ENCODE assay signal across 2 cellular contexts in the genomic region with DNA sequence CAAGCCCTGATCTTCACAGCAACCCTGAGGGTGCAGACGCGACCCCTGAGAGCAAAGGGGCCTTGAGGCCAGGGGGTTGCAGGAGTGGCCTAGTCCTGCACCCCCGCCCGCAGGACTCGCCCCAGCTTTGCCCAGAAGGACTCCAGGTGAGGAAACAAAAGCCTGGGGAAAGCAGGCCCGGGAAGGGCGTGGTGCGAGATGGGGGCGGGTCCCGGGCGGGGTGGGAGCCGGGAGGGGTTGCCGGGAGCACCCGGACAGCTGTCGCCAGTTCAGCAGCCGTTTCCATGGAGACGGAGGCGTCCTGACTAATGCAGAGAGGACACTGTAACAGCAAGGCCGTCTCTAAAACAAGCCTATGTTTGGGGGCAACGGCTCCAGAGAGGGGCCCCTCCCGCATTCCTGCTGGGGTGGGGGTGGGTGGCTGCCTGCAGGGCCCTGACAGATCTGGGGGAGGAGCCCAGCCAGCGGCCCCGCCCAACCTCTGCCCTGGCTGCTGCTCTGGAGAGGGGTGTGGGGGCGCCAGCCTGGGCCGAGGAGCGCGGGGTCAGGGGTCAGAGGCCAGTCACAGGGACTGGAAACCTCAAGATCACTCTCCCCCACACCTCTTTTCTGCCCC.
TF ChIP-seq lines count a peak whose summit lies in the region.

No MANE protein-coding gene starts in this region.

TF ChIP-seq in GM23338, 12 proteins besides CTCF, POLR2A, EP300 and RAD21:
- TF ChIP-seq ZNF331 (CRISPR knock-in tag; IDR thresholded peaks at IDR 0.05; ENCODE audit: low read depth) (no peak), ETS1 (IDR thresholded peaks at IDR 0.05) (no peak), ZNF114 (CRISPR knock-in tag; IDR thresholded peaks at IDR 0.05) (no peak), EZH2 (IDR thresholded peaks at IDR 0.05; ENCODE audit: low read depth, unreplicated experiment) (no peak), JUNB (IDR thresholded peaks at IDR 0.05; ENCODE audit: unreplicated experiment) (no peak), EZH2phosphoT487 (IDR thresholded peaks at IDR 0.05; ENCODE audit: unreplicated experiment) (no peak), NANOG (IDR thresholded peaks at IDR 0.05; ENCODE audit: borderline replicate concordance) (no peak)
- TF ChIP-seq, protein P1, sequence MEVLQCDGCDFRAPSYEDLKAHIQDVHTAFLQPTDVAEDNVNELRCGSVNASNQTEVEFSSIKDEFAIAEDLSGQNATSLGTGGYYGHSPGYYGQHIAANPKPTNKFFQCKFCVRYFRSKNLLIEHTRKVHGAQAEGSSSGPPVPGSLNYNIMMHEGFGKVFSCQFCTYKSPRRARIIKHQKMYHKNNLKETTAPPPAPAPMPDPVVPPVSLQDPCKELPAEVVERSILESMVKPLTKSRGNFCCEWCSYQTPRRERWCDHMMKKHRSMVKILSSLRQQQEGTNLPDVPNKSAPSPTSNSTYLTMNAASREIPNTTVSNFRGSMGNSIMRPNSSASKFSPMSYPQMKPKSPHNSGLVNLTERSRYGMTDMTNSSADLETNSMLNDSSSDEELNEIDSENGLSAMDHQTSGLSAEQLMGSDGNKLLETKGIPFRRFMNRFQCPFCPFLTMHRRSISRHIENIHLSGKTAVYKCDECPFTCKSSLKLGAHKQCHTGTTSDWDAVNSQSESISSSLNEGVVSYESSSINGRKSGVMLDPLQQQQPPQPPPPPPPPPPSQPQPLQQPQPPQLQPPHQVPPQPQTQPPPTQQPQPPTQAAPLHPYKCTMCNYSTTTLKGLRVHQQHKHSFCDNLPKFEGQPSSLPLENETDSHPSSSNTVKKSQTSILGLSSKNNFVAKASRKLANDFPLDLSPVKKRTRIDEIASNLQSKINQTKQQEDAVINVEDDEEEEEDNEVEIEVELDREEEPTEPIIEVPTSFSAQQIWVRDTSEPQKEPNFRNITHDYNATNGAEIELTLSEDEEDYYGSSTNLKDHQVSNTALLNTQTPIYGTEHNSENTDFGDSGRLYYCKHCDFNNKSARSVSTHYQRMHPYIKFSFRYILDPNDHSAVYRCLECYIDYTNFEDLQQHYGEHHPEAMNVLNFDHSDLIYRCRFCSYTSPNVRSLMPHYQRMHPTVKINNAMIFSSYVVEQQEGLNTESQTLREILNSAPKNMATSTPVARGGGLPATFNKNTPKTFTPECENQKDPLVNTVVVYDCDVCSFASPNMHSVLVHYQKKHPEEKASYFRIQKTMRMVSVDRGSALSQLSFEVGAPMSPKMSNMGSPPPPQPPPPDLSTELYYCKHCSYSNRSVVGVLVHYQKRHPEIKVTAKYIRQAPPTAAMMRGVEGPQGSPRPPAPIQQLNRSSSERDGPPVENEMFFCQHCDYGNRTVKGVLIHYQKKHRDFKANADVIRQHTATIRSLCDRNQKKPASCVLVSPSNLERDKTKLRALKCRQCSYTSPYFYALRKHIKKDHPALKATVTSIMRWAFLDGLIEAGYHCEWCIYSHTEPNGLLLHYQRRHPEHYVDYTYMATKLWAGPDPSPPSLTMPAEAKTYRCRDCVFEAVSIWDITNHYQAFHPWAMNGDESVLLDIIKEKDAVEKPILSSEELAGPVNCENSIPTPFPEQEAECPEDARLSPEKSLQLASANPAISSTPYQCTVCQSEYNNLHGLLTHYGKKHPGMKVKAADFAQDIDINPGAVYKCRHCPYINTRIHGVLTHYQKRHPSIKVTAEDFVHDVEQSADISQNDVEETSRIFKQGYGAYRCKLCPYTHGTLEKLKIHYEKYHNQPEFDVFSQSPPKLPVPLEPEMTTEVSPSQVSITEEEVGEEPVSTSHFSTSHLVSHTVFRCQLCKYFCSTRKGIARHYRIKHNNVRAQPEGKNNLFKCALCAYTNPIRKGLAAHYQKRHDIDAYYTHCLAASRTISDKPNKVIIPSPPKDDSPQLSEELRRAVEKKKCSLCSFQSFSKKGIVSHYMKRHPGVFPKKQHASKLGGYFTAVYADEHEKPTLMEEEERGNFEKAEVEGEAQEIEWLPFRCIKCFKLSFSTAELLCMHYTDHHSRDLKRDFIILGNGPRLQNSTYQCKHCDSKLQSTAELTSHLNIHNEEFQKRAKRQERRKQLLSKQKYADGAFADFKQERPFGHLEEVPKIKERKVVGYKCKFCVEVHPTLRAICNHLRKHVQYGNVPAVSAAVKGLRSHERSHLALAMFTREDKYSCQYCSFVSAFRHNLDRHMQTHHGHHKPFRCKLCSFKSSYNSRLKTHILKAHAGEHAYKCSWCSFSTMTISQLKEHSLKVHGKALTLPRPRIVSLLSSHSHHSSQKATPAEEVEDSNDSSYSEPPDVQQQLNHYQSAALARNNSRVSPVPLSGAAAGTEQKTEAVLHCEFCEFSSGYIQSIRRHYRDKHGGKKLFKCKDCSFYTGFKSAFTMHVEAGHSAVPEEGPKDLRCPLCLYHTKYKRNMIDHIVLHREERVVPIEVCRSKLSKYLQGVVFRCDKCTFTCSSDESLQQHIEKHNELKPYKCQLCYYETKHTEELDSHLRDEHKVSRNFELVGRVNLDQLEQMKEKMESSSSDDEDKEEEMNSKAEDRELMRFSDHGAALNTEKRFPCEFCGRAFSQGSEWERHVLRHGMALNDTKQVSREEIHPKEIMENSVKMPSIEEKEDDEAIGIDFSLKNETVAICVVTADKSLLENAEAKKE (CRISPR knock-in tag; IDR thresholded peaks at IDR 0.05), result no peak

TF ChIP-seq in HepG2, 621 proteins besides CTCF, POLR2A, EP300 and RAD21 (continues in another document):
- TF ChIP-seq ZNF292 (CRISPR knock-in tag; IDR thresholded peaks at IDR 0.05; ENCODE audit: borderline replicate concordance, low read depth) (no peak), BCL3 (CRISPR knock-in tag; IDR thresholded peaks at IDR 0.05) (0 out of 2 replicates have a peak, but pooled peaks have one; percentile 62), TGIF2 (CRISPR knock-in tag; IDR thresholded peaks at IDR 0.05) (peak; percentile 57; the same call in 1 of the 2 replicates), SKI (IDR thresholded peaks at IDR 0.05; ENCODE audit: partially characterized antibody) (peak; percentile 46), PHF5A (CRISPR knock-in tag; IDR thresholded peaks at IDR 0.05; ENCODE audit: low read depth, unreplicated experiment) (no peak), ZNF567 (CRISPR knock-in tag; IDR thresholded peaks at IDR 0.05; ENCODE audit: borderline replicate concordance) (no peak), MTA1 (CRISPR knock-in tag; IDR thresholded peaks at IDR 0.05; ENCODE audit: borderline replicate concordance) (peak; percentile 49; the same call in 1 of the 2 replicates), PITX1 (CRISPR knock-in tag; IDR thresholded peaks at IDR 0.05) (peak; percentile 61; the same call in 1 of the 2 replicates), MZF1 (CRISPR knock-in tag; IDR thresholded peaks at IDR 0.05; ENCODE audit: borderline replicate concordance) (no peak), CREB1 (IDR thresholded peaks at IDR 0.05) (no peak), CREB1 (CRISPR knock-in tag; IDR thresholded peaks at IDR 0.05) (no peak), MEIS2 (CRISPR knock-in tag; IDR thresholded peaks at IDR 0.05) (0 out of 2 replicates have a peak, but pooled peaks have one; percentile 22), SIN3A (IDR thresholded peaks at IDR 0.05; ENCODE audit: borderline replicate concordance, low read depth, low read length) (peak; percentile 79; the same call in 1 of the 2 replicates), ZBTB44 (CRISPR knock-in tag; IDR thresholded peaks at IDR 0.05) (no peak), FOXK1 (CRISPR knock-in tag; IDR thresholded peaks at IDR 0.05; ENCODE audit: borderline replicate concordance, low read depth) (no peak), CENPBD1 (CRISPR knock-in tag; IDR thresholded peaks at IDR 0.05; ENCODE audit: borderline replicate concordance, low read depth) (no peak), ZNF792 (CRISPR knock-in tag; IDR thresholded peaks at IDR 0.05) (0 out of 2 replicates have a peak, but pooled peaks have one; percentile 41), MXD1 (CRISPR knock-in tag; IDR thresholded peaks at IDR 0.05) (no peak), SP5 (CRISPR knock-in tag; IDR thresholded peaks at IDR 0.05; ENCODE audit: borderline replicate concordance, low read depth) (peak; percentile 24; the same call in 1 of the 2 replicates), NFKB2 (CRISPR knock-in tag; IDR thresholded peaks at IDR 0.05; ENCODE audit: borderline replicate concordance) (0 out of 2 replicates have a peak, but pooled peaks have one; percentile 14), ZSCAN12 (CRISPR knock-in tag; IDR thresholded peaks at IDR 0.05) (no peak), NKX3-1 (CRISPR knock-in tag; IDR thresholded peaks at IDR 0.05) (0 out of 2 replicates have a peak, but pooled peaks have one; percentile 33), MAFG (CRISPR knock-in tag; IDR thresholded peaks at IDR 0.05) (no peak), RXRB (CRISPR knock-in tag; IDR thresholded peaks at IDR 0.05; ENCODE audit: borderline replicate concordance) (no peak), ZNF263 (CRISPR knock-in tag; IDR thresholded peaks at IDR 0.05) (peak; percentile 29; the same call in 1 of the 2 replicates), PATZ1 (CRISPR knock-in tag; IDR thresholded peaks at IDR 0.05) (peak; percentile 90), ZNF724P (CRISPR knock-in tag; IDR thresholded peaks at IDR 0.05; ENCODE audit: borderline replicate concordance) (peak; percentile 67; the same call in 1 of the 2 replicates), ZNF891 (CRISPR knock-in tag; IDR thresholded peaks at IDR 0.05) (no peak), ZNF879 (CRISPR knock-in tag; IDR thresholded peaks at IDR 0.05) (no peak), ZNF570 (CRISPR knock-in tag; IDR thresholded peaks at IDR 0.05; ENCODE audit: borderline replicate concordance) (no peak), NCOR1 (IDR thresholded peaks at IDR 0.05; ENCODE audit: borderline replicate concordance, low read length) (0 out of 2 replicates have a peak, but pooled peaks have one; percentile 23), ZFX (CRISPR knock-in tag; IDR thresholded peaks at IDR 0.05; ENCODE audit: low read depth) (peak; percentile 22; the same call in 1 of the 2 replicates), ZNF12 (CRISPR knock-in tag; IDR thresholded peaks at IDR 0.05) (peak; percentile 78; the same call in 1 of the 2 replicates), ZBTB46 (CRISPR knock-in tag; IDR thresholded peaks at IDR 0.05; ENCODE audit: borderline replicate concordance) (no peak), ZNF256 (CRISPR knock-in tag; conservative IDR thresholded peaks at IDR 0.05) (0 out of 2 replicates have a peak, but pooled peaks have one; percentile 19), FOXA3 (CRISPR knock-in tag; IDR thresholded peaks at IDR 0.05) (0 out of 2 replicates have a peak, but pooled peaks have one; percentile 13)
- TF ChIP-seq, protein P2, sequence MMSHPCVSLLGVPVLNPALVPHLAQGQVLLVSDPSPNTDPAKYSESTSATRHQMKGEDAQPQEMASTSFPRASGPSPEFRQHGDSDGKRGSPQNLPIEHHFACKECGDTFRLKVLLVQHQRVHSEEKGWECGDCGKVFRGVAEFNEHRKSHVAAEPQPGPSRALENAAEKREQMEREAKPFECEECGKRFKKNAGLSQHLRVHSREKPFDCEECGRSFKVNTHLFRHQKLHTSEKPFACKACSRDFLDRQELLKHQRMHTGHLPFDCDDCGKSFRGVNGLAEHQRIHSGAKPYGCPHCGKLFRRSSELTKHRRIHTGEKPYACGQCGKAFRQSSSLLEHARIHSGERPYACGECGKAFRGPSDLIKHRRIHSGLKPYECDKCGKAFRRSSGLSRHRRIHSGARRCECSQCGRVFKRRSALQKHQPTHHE (CRISPR knock-in tag; IDR thresholded peaks at IDR 0.05; ENCODE audit: borderline replicate concordance), result 0 out of 2 replicates have a peak, but pooled peaks have one; percentile 41
